Comparison of ENCODE assay signal across 8 cellular contexts in genomic region chr7:36526720-36527548, GRCh38.
DNase-seq lines count a peak whose midpoint lies in the region; ATAC-seq, FAIRE-seq and TF ChIP-seq lines count a peak whose summit lies in the region.

No MANE protein-coding gene starts in this region.

- intact Hi-C loops in K562 (cut with micrococcal nuclease) = no loop called here

- no peaks in the 10 kb centered on the region for H3K9me3 ChIP-seq in K562 (replicated peaks; ENCODE audit: control insufficient read depth, insufficient read depth, low read depth, low read length)

- TF ChIP-seq POLR2A in K562 (conservative IDR thresholded peaks at IDR 0.05) = no peak

- no peak overlapping the region for H3K4me3 ChIP-seq in K562

- TF ChIP-seq RAD21 in K562 (CRISPR knock-in tag; conservative IDR thresholded peaks at IDR 0.05 in 1 of 2, IDR thresholded peaks at IDR 0.05 in 1 of 2) = no peak

- H2AFZ ChIP-seq in K562 (ENCODE audit: low read depth, low read length) = 0 out of 2 replicates have a peak overlapping the region, but pooled peaks have one; percentile 2

- H3K27me3 Mint-ChIP-seq in stimulated activated memory B cell treated with anti-CD40 and anti-IgM and Interleukin-4, amounts not matched to agents 10 μg/mL and 1 μg/mL and 100 μg/mL, for 72 hours = peaks cover 13% of the 10 kb centered on the region

- peak; percentile 21 for DNase-seq in 8988T
- peak; percentile 73 for DNase-seq in HTR-8/SVneo (ENCODE audit: insufficient read length, low spot score)
- DNase-seq in K562 (ENCODE audit: extremely low read depth in 1 of 4, low spot score in 3 of 4) = peak in 3 of 4 experiments; percentile 18 to 58 (median 48)
- no peak for DNase-seq in ureter (ENCODE audit: low spot score)
- DNase-seq in activated CD8-positive, alpha-beta memory T cell treated with anti-CD3 and anti-CD28 coated beads for 24 hours = no peak
- DNase-seq in NCI-H774 (lab: John Stamatoyannopoulos, UW) = no peak

- H3K4me2 ChIP-seq in K562 (ENCODE audit: insufficient read depth, low read length) = peak overlapping the region; percentile 22; the same call in 1 of the 2 replicates

- H3K4me1 Mint-ChIP-seq in stimulated activated memory B cell treated with anti-CD40 and anti-IgM and Interleukin-4, amounts not matched to agents 10 μg/mL and 1 μg/mL and 100 μg/mL, for 72 hours = no peaks in the 10 kb centered on the region

- no peak overlapping the region for H3K27ac ChIP-seq in K562 (ENCODE audit: extremely low read depth, low read depth, low read length)

- no peak overlapping the region for H3K9ac ChIP-seq in K562 (ENCODE audit: insufficient read depth in 1 of 2, low read depth in 2 of 2, low read length in 2 of 2)

- H3K27ac Mint-ChIP-seq in stimulated activated memory B cell treated with anti-CD40 and anti-IgM and Interleukin-4, amounts not matched to agents 10 μg/mL and 1 μg/mL and 100 μg/mL, for 72 hours = no peak overlapping the region

- no peaks in the 10 kb centered on the region for H3K79me2 ChIP-seq in K562 (ENCODE audit: control insufficient read depth, insufficient read depth, low read length)

- in situ Hi-C loops in K562 (cut with MboI) = no loop called here

- FAIRE-seq in HTR-8/SVneo (lab: Jason Lieb, UNC) (peak; percentile 85), K562 (lab: Jason Lieb, UNC) (peak; percentile 90)

- TF ChIP-seq CTCF in K562 (IDR thresholded peaks at IDR 0.05 in 2 of 3, conservative IDR thresholded peaks at IDR 0.05 in 1 of 3; ENCODE audit: insufficient read depth in 2 of 3, low read depth in 1 of 3, low read length in 3 of 3) = no peak

- WGBS in K562 (ENCODE audit: insufficient coverage, low coverage, missing lambda C conversion rate) = 21% methylated on average over 3 of the region's 3 CpGs

- no peaks in the 10 kb centered on the region for H4K20me1 ChIP-seq in K562 (replicated peaks; ENCODE audit: control insufficient read depth, insufficient read depth, low read length)

- H3K9me1 ChIP-seq in K562 (ENCODE audit: control insufficient read depth, insufficient read depth, low read length) = no peaks in the 10 kb centered on the region

- H3K36me3 Mint-ChIP-seq in stimulated activated memory B cell treated with anti-CD40 and anti-IgM and Interleukin-4, amounts not matched to agents 10 μg/mL and 1 μg/mL and 100 μg/mL, for 72 hours = no peaks in the 10 kb centered on the region

- no peaks in the 10 kb centered on the region for H3K9me3 Mint-ChIP-seq in stimulated activated memory B cell treated with anti-CD40 and anti-IgM and Interleukin-4, amounts not matched to agents 10 μg/mL and 1 μg/mL and 100 μg/mL, for 72 hours

- CTCF ChIA-PET in K562 (lab: Yijun Ruan, JAX; ENCODE audit: low intra/inter-chr PET ratio) = no interaction called here

- peaks cover 15 to 16% of the 10 kb centered on the region in 2 experiments; a peak in 4 of 5 replicates for H3K27me3 ChIP-seq in K562 (ENCODE audit: control insufficient read depth in 2 of 2, insufficient read depth in 2 of 2, low read length in 2 of 2)

- POLR2A ChIA-PET in K562 (lab: Yijun Ruan, JAX) = no interaction called here

- TF ChIP-seq EP300 in K562 (IDR thresholded peaks at IDR 0.05; ENCODE audit: low read length) = no peak

- no peak overlapping the region for H3K4me3 Mint-ChIP-seq in stimulated activated memory B cell treated with anti-CD40 and anti-IgM and Interleukin-4, amounts not matched to agents 10 μg/mL and 1 μg/mL and 100 μg/mL, for 72 hours

- H3K36me3 ChIP-seq in K562 (ENCODE audit: control insufficient read depth, insufficient read depth, low read length) = no peaks in the 10 kb centered on the region

- ATAC-seq in GM19395 (IDR thresholded peaks at IDR 0.05; ENCODE audit: unreplicated experiment) (peak; percentile 90), K562 (peak; percentile 89)
- peak; percentile 41 for ATAC-seq in stimulated activated memory B cell treated with anti-CD40 and anti-IgM and Interleukin-4, amounts not matched to agents 10 μg/mL and 1 μg/mL and 100 μg/mL, for 72 hours

- peaks cover 0 to 12% of the 10 kb centered on the region in 2 experiments; a peak in 2 of 5 replicates for H3K4me1 ChIP-seq in K562 (replicated peaks in 1 of 2; ENCODE audit: control insufficient read depth in 2 of 2, insufficient read depth in 2 of 2, low read length in 2 of 2)

- BruUV-seq in K562 (replicated peaks; lab: Mats Ljungman, UMichigan) = no TSS peak

TF ChIP-seq in K562, 482 proteins besides CTCF, POLR2A, EP300 and RAD21 (continues in another document):
- peak; percentile 79; the same call in 1 of the 2 replicates for TF ChIP-seq JUNB (CRISPR knock-in tag; conservative IDR thresholded peaks at IDR 0.05)
- TF ChIP-seq NFE2L1 (tag; IDR thresholded peaks at IDR 0.05; ENCODE audit: borderline replicate concordance, low read depth) = peak; percentile 66
- TF ChIP-seq, protein P1, sequence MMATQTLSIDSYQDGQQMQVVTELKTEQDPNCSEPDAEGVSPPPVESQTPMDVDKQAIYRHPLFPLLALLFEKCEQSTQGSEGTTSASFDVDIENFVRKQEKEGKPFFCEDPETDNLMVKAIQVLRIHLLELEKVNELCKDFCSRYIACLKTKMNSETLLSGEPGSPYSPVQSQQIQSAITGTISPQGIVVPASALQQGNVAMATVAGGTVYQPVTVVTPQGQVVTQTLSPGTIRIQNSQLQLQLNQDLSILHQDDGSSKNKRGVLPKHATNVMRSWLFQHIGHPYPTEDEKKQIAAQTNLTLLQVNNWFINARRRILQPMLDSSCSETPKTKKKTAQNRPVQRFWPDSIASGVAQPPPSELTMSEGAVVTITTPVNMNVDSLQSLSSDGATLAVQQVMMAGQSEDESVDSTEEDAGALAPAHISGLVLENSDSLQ (IDR thresholded peaks at IDR 0.05) = peak; percentile 87
- 0 out of 4 replicates have a peak, but pooled peaks of 1 of the 2 experiments have one; percentile 25 for TF ChIP-seq TRIM24 (IDR thresholded peaks at IDR 0.05)
- TF ChIP-seq, protein P2, sequence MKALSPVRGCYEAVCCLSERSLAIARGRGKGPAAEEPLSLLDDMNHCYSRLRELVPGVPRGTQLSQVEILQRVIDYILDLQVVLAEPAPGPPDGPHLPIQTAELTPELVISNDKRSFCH (CRISPR knock-in tag; IDR thresholded peaks at IDR 0.05) = no peak
- TF ChIP-seq, protein P2 (tag; IDR thresholded peaks at IDR 0.05) = no peak
- TF ChIP-seq POLR2H (tag; IDR thresholded peaks at IDR 0.05; ENCODE audit: low read depth) = no peak
- TF ChIP-seq, protein P3, sequence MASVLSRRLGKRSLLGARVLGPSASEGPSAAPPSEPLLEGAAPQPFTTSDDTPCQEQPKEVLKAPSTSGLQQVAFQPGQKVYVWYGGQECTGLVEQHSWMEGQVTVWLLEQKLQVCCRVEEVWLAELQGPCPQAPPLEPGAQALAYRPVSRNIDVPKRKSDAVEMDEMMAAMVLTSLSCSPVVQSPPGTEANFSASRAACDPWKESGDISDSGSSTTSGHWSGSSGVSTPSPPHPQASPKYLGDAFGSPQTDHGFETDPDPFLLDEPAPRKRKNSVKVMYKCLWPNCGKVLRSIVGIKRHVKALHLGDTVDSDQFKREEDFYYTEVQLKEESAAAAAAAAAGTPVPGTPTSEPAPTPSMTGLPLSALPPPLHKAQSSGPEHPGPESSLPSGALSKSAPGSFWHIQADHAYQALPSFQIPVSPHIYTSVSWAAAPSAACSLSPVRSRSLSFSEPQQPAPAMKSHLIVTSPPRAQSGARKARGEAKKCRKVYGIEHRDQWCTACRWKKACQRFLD (CRISPR knock-in tag; IDR thresholded peaks at IDR 0.05) = no peak
- TF ChIP-seq MAFF (IDR thresholded peaks at IDR 0.05; ENCODE audit: low read length) = peak; percentile 86
- peak; percentile 59 for TF ChIP-seq ARID1B (IDR thresholded peaks at IDR 0.05)
- peak; percentile 32; the same call in 1 of the 2 replicates for TF ChIP-seq TRIM28 (IDR thresholded peaks at IDR 0.05)
- TF ChIP-seq NUFIP1 (IDR thresholded peaks at IDR 0.05; ENCODE audit: partially characterized antibody) = no peak
- peak; percentile 89 for TF ChIP-seq MEIS2 (IDR thresholded peaks at IDR 0.05; ENCODE audit: partially characterized antibody)
- TF ChIP-seq TBL1XR1 (IDR thresholded peaks at IDR 0.05; ENCODE audit: low read length in 2 of 2) = no peak
- TF ChIP-seq ZKSCAN8 (CRISPR knock-in tag; IDR thresholded peaks at IDR 0.05) = 0 out of 2 replicates have a peak, but pooled peaks have one; percentile 26
- TF ChIP-seq, protein P4, sequence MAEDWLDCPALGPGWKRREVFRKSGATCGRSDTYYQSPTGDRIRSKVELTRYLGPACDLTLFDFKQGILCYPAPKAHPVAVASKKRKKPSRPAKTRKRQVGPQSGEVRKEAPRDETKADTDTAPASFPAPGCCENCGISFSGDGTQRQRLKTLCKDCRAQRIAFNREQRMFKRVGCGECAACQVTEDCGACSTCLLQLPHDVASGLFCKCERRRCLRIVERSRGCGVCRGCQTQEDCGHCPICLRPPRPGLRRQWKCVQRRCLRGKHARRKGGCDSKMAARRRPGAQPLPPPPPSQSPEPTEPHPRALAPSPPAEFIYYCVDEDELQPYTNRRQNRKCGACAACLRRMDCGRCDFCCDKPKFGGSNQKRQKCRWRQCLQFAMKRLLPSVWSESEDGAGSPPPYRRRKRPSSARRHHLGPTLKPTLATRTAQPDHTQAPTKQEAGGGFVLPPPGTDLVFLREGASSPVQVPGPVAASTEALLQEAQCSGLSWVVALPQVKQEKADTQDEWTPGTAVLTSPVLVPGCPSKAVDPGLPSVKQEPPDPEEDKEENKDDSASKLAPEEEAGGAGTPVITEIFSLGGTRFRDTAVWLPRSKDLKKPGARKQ (CRISPR knock-in tag; IDR thresholded peaks at IDR 0.05) = no peak

Comparison
In these comparisons a context has a peak if more than half of its experiments do, and no peak if none do; other contexts are left out.
1. DNase-seq: peak in 8988T (single experiment), HTR-8/SVneo (single experiment) and K562 (3 of 4); none in ureter (single experiment), activated CD8-positive, alpha-beta memory T cell treated with anti-CD3 and anti-CD28 coated beads for 24 hours (single experiment) and NCI-H774 (single experiment).
2. Peak in every context shown above with its lines, with median percentiles within 50 percentile points of each other: ATAC-seq.